14 cellular contexts compared by ENCODE assay signal in genomic region chr15:56758770-56759449, GRCh38. TPM values are rescaled to one million over a fixed set of nuclear protein-coding genes. Genes with fewer than 3 reads are reported as not detected.
DNase-seq lines count a peak whose midpoint lies in the region; ATAC-seq and TF ChIP-seq lines count a peak whose summit lies in the region.
"Had no signal": no experiment of that assay in that cellular context is flagged by ENCODE, and none has a peak within 500 bp of the region (broad histone marks: within the 10 kb centered on the region; RNA-seq: fewer than 3 reads in every experiment).

No MANE protein-coding gene starts in this region.

- H3K9me3 ChIP-seq in SJSA1 (replicated peaks) = no peaks in the 10 kb centered on the region
- H3K9me3 ChIP-seq in thoracic aorta = no peaks in the 10 kb centered on the region
- H3K9me3 ChIP-seq: gastroesophageal sphincter, MG63, sigmoid colon had no signal

- H3K4me1 ChIP-seq in SJSA1 (replicated peaks) (peaks cover 29% of the 10 kb centered on the region), thoracic aorta (ENCODE audit: control insufficient read depth in 1 of 2, low read depth in 2 of 2) (peaks cover 5 to 10% of the 10 kb centered on the region in 2 donors)

- H3K27ac ChIP-seq in SJSA1 (peak overlapping the region; percentile 62), thoracic aorta (no peak overlapping the region), dorsolateral prefrontal cortex (no peak overlapping the region)

- H3K4me3 ChIP-seq in SJSA1 (no peak overlapping the region), thoracic aorta (no peak overlapping the region), dorsolateral prefrontal cortex (no peak overlapping the region)
- H3K4me3 ChIP-seq: gastroesophageal sphincter, MG63, sigmoid colon had no signal

- DNase-seq in GM04503 (ENCODE audit: low read depth) (peak; percentile 63), SJSA1 (ENCODE audit: low read depth in 1 of 2, low spot score in 2 of 2) (peak in 1 of 2 experiments; percentile 70), fibroblast of gingiva (ENCODE audit: low read depth) (peak; percentile 47), thoracic aorta (ENCODE audit: low spot score) (no peak), dorsolateral prefrontal cortex (no peak), NCI-H2171 (lab: John Stamatoyannopoulos, UW) (no peak)
- no peak for DNase-seq in effector CD4-positive, alpha-beta T cell
- DNase-seq: activated naive CD4-positive, alpha-beta T cell treated with anti-CD3 and anti-CD28 coated beads for 36 hours; naive thymus-derived CD4-positive, alpha-beta T cell; NCI-H2107 had no signal

- intact Hi-C loops in dorsolateral prefrontal cortex (cut with DNase I) = no loop called here

- no peak for TF ChIP-seq CTCF in thoracic aorta (IDR thresholded peaks at IDR 0.05)
- TF ChIP-seq CTCF in dorsolateral prefrontal cortex (IDR thresholded peaks at IDR 0.05 in 54 of 56, conservative IDR thresholded peaks at IDR 0.05 in 2 of 56; ENCODE audit: low read depth in 1 of 56, partially characterized antibody in 56 of 56) = no peak

- H3K27me3 ChIP-seq in SJSA1 (replicated peaks) (no peaks in the 10 kb centered on the region), thoracic aorta (replicated peaks; ENCODE audit: insufficient read depth) (no peaks in the 10 kb centered on the region), dorsolateral prefrontal cortex (no peaks in the 10 kb centered on the region)
- H3K27me3 ChIP-seq: gastroesophageal sphincter, MG63, sigmoid colon had no signal

- ATAC-seq in thoracic aorta (ENCODE audit: insufficient number of reproducible peaks, low FRiP score, low read depth) = peak; percentile 55
- ATAC-seq: gastroesophageal sphincter; naive thymus-derived CD4-positive, alpha-beta T cell; Panc1 had no signal

- H3K36me3 ChIP-seq in SJSA1 (no peaks in the 10 kb centered on the region), thoracic aorta (no peaks in the 10 kb centered on the region)
- H3K36me3 ChIP-seq: gastroesophageal sphincter, MG63, sigmoid colon had no signal

RNA-seq across cellular contexts. Expression of gene ZNF280D, which starts 25.6 kb away (rescaled TPM):
- total RNA-seq in SJSA1 (2014; rRNA removed; shearing (Covaris generic)) = 19.9 and 34.0 TPM in 2 replicates
- total RNA-seq in thoracic aorta (10 to 100 TPM; 50.0 to 55.1 TPM), dorsolateral prefrontal cortex (100 to 1,000 TPM in 3 of 120 experiments, 10 to 100 TPM in 117; 44.4 to 121 (median 75.2) TPM)

Comparison
In these comparisons a context has a peak if more than half of its experiments do, and no peak if none do; other contexts are left out.
1. DNase-seq: peak in GM04503 (single experiment) and fibroblast of gingiva (single experiment); none in thoracic aorta (single experiment), dorsolateral prefrontal cortex (0 of 10), NCI-H2171 (single experiment) and effector CD4-positive, alpha-beta T cell (single experiment).